ENCODE assay signal across 15 cellular contexts in genomic region chr16:69088684-69089083, GRCh38. TPM values are rescaled to one million over a fixed set of nuclear protein-coding genes. Genes with fewer than 3 reads are reported as not detected.
DNase-seq lines count a peak whose midpoint lies in the region; ATAC-seq, FAIRE-seq and TF ChIP-seq lines count a peak whose summit lies in the region.
"Had no signal": no experiment of that assay in that cellular context is flagged by ENCODE, and none has a peak within 500 bp of the region (broad histone marks: within the 10 kb centered on the region; RNA-seq: fewer than 3 reads in every experiment).

No MANE protein-coding gene starts in this region.

- no TSS peak for BruUV-seq in PC-9 (replicated peaks; lab: Mats Ljungman, UMichigan)

- H3K27me3 Mint-ChIP-seq in activated CD8-positive, alpha-beta memory T cell treated with anti-CD3 and anti-CD28 coated beads, Interleukin-2, amount 10 ng/mL, durations not matched to agents 7 days and 5 days, result peaks cover 11% of the 10 kb centered on the region

- intact Hi-C loops in PC-9 (cut with micrococcal nuclease; ENCODE audit: unreplicated experiment), result no loop called here

- DNase-seq in activated CD8-positive, alpha-beta memory T cell treated with anti-CD3 and anti-CD28 coated beads, Interleukin-2, amount 10 ng/mL, durations not matched to agents 7 days and 5 days, result no peak
- no peak for DNase-seq in activated CD8-positive, alpha-beta memory T cell treated with anti-CD3 and anti-CD28 coated beads, Interleukin-2, amount 50 U/mL, for 4 hours
- DNase-seq in PC-9 (no peak), keratinocyte (ENCODE audit: low read depth, low spot score) (no peak), suprapubic skin (ENCODE audit: low spot score in 2 of 2) (no peak), midbrain (lab: John Stamatoyannopoulos, UW) (no peak), kidney tubule cell (ENCODE audit: low spot score) (no peak), LoVo (ENCODE audit: low spot score) (no peak)
- DNase-seq: KG1, NCI-H1048, T-helper 9 cell had no signal

- FAIRE-seq in keratinocyte (lab: Jason Lieb, UNC), result no peak

- POLR2A ChIA-PET in PC-9 (lab: Charles Lee; ENCODE audit: unreplicated experiment), result interaction anchor here (0.6 kb wide), 1 partner anchor 332 kb away, joined by 9 read pairs; no protein-coding TSS in a partner anchor

- H3K27ac ChIP-seq in PC-9, result no peak overlapping the region
- no peak overlapping the region for H3K27ac ChIP-seq in keratinocyte (ENCODE audit: control insufficient read depth, insufficient read depth, low read length)
- peak overlapping the region; percentile 68 for H3K27ac ChIP-seq in suprapubic skin
- H3K27ac ChIP-seq: BLaER1 treated with 17β-estradiol and CSF1 and Interleukin-3, amounts not matched to agents 10 nM and 100 nM had no signal

- H3K9ac ChIP-seq in keratinocyte (ENCODE audit: control insufficient read depth, extremely low read depth, insufficient read depth, low read length), result no peak overlapping the region
- H3K9ac ChIP-seq: BLaER1 treated with 17β-estradiol and CSF1 and Interleukin-3, amounts not matched to agents 10 nM and 100 nM had no signal

- peaks cover 31% of the 10 kb centered on the region for H3K4me1 Mint-ChIP-seq in activated CD8-positive, alpha-beta memory T cell treated with anti-CD3 and anti-CD28 coated beads, Interleukin-2, amount 10 ng/mL, durations not matched to agents 7 days and 5 days

- CTCF ChIA-PET in activated CD8-positive, alpha-beta memory T cell treated with anti-CD3 and anti-CD28 coated beads, Interleukin-2, amount 10 ng/mL, durations not matched to agents 7 days and 5 days (lab: Charles Lee), result interaction anchor here (1.2 to 2.6 kb wide), 2 partner anchors 17 to 35 kb away, joined by 4 to 9 read pairs; partner anchors contain the start of gene HAS3
- CTCF ChIA-PET in PC-9 (lab: Charles Lee), result interaction anchor here (0.6 kb wide), 1 partner anchor 15 kb away, joined by 4 read pairs; no protein-coding TSS in a partner anchor

- WGBS in suprapubic skin, result 61% methylated on average over 4 of the region's 4 CpGs

- peaks cover 23% of the 10 kb centered on the region for H3K4me1 ChIP-seq in PC-9 (replicated peaks; ENCODE audit: insufficient read depth)
- H3K4me1 ChIP-seq in keratinocyte (ENCODE audit: control insufficient read depth, extremely low read depth, insufficient read depth, low read length), result peaks cover 18% of the 10 kb centered on the region
- H3K4me1 ChIP-seq in suprapubic skin, result peaks cover 19% of the 10 kb centered on the region

- TF ChIP-seq POLR2A in suprapubic skin (IDR thresholded peaks at IDR 0.05), result no peak

- H3K36me3 ChIP-seq in PC-9 (ENCODE audit: low read depth) (no peaks in the 10 kb centered on the region), keratinocyte (ENCODE audit: control insufficient read depth in 2 of 2, extremely low read depth in 1 of 2, insufficient read depth in 2 of 2, low read length in 2 of 2) (no peaks in the 10 kb centered on the region), suprapubic skin (peaks cover 5% of the 10 kb centered on the region)

- H3K9me3 Mint-ChIP-seq in activated CD8-positive, alpha-beta memory T cell treated with anti-CD3 and anti-CD28 coated beads, Interleukin-2, amount 10 ng/mL, durations not matched to agents 7 days and 5 days (ENCODE audit: low read depth), result no peaks in the 10 kb centered on the region
- H3K9me3 Mint-ChIP-seq: activated T-helper 1 cell treated with anti-CD3 and anti-CD28 coated beads, Interleukin-12 subunit alpha, Interleukin-12 subunit beta, Interleukin-2, Interleukin-4 antibody, amounts not matched to agents 30 ng/mL and 10 ng/mL and 1 ng/mL, durations not matched to agents 14 hours and 24 hours and 36 hours had no signal

- H3K9me2 ChIP-seq in PC-9 (ENCODE audit: insufficient read depth), result no peaks in the 10 kb centered on the region

- dilution Hi-C loops in keratinocyte (cut with MboI; ENCODE audit: extremely low pct_ligation_motif_present, low sequenced_read_pairs), result no loop called here

- no peak for TF ChIP-seq CTCF in PC-9 (conservative IDR thresholded peaks at IDR 0.05)
- TF ChIP-seq CTCF in keratinocyte (optimal IDR thresholded peaks at IDR 0.05 in 1 of 3, IDR thresholded peaks at IDR 0.05 in 1 of 3, conservative IDR thresholded peaks at IDR 0.05 in 1 of 3; ENCODE audit: extremely low read depth in 1 of 3, insufficient read depth in 2 of 3, low read length in 3 of 3), result no peak
- TF ChIP-seq CTCF in suprapubic skin (IDR thresholded peaks at IDR 0.05), result no peak

- peaks cover 9% of the 10 kb centered on the region for H3F3A ChIP-seq in PC-9 (ENCODE audit: insufficient read depth, low read depth)

- H3K4me2 ChIP-seq in PC-9 (peak overlapping the region; percentile 67), keratinocyte (ENCODE audit: control insufficient read depth, extremely low read depth, insufficient read depth, low read depth, low read length) (peak overlapping the region; percentile 56)
- H3K4me2 ChIP-seq: BLaER1 treated with 17β-estradiol and CSF1 and Interleukin-3, amounts not matched to agents 10 nM and 100 nM had no signal

- no peak overlapping the region for H2AFZ ChIP-seq in PC-9
- H2AFZ ChIP-seq in keratinocyte (ENCODE audit: control insufficient read depth, low read length), result no peak overlapping the region

- no peak for TF ChIP-seq EP300 in suprapubic skin (IDR thresholded peaks at IDR 0.05)

- peaks cover 4% of the 10 kb centered on the region for H3K36me3 Mint-ChIP-seq in activated CD8-positive, alpha-beta memory T cell treated with anti-CD3 and anti-CD28 coated beads, Interleukin-2, amount 10 ng/mL, durations not matched to agents 7 days and 5 days

- ATAC-seq in activated CD8-positive, alpha-beta memory T cell treated with anti-CD3 and anti-CD28 coated beads, Interleukin-2, amount 10 ng/mL, durations not matched to agents 7 days and 5 days, result peak; percentile 15
- ATAC-seq: sciatic nerve had no signal

- H3K4me3 ChIP-seq in PC-9 (no peak overlapping the region), keratinocyte (ENCODE audit: control insufficient read depth in 2 of 3, extremely low read depth in 1 of 3, insufficient read depth in 2 of 3, low read depth in 1 of 3, low read length in 3 of 3) (no peak overlapping the region), suprapubic skin (no peak overlapping the region)
- H3K4me3 ChIP-seq: BLaER1 treated with 17β-estradiol and CSF1 and Interleukin-3, amounts not matched to agents 10 nM and 100 nM; GM12878 had no signal

- H3K79me2 ChIP-seq in PC-9 (ENCODE audit: low read depth), result no peaks in the 10 kb centered on the region
- no peaks in the 10 kb centered on the region for H3K79me2 ChIP-seq in keratinocyte (ENCODE audit: control insufficient read depth, insufficient read depth, low read length)

- H4K20me1 ChIP-seq in PC-9 (ENCODE audit: insufficient read depth) (no peaks in the 10 kb centered on the region), keratinocyte (ENCODE audit: control insufficient read depth, extremely low read depth, insufficient read depth, low read length) (no peaks in the 10 kb centered on the region)

- H3K9me3 ChIP-seq in PC-9 (ENCODE audit: insufficient read depth, low read depth), result no peaks in the 10 kb centered on the region
- H3K9me3 ChIP-seq in keratinocyte (ENCODE audit: control insufficient read depth, low read depth, low read length), result no peaks in the 10 kb centered on the region
- no peaks in the 10 kb centered on the region for H3K9me3 ChIP-seq in suprapubic skin
- H3K9me3 ChIP-seq: BLaER1 treated with 17β-estradiol and CSF1 and Interleukin-3, amounts not matched to agents 10 nM and 100 nM had no signal

- H3K9me1 ChIP-seq in keratinocyte (ENCODE audit: control insufficient read depth, extremely low read depth, insufficient read depth, low read length), result no peaks in the 10 kb centered on the region

- H3K4me3 Mint-ChIP-seq in activated CD8-positive, alpha-beta memory T cell treated with anti-CD3 and anti-CD28 coated beads, Interleukin-2, amount 10 ng/mL, durations not matched to agents 7 days and 5 days, result no peak overlapping the region
- H3K4me3 Mint-ChIP-seq: activated T-helper 1 cell treated with anti-CD3 and anti-CD28 coated beads, Interleukin-12 subunit alpha, Interleukin-12 subunit beta, Interleukin-2, Interleukin-4 antibody, amounts not matched to agents 30 ng/mL and 10 ng/mL and 1 ng/mL, durations not matched to agents 14 hours and 24 hours and 36 hours had no signal

- H3K27me3 ChIP-seq in PC-9 (ENCODE audit: insufficient read depth, low read depth), result no peaks in the 10 kb centered on the region
- no peaks in the 10 kb centered on the region for H3K27me3 ChIP-seq in keratinocyte (ENCODE audit: control insufficient read depth, extremely low read depth, insufficient read depth, low read length)
- no peaks in the 10 kb centered on the region for H3K27me3 ChIP-seq in suprapubic skin
- H3K27me3 ChIP-seq: BLaER1 treated with 17β-estradiol and CSF1 and Interleukin-3, amounts not matched to agents 10 nM and 100 nM had no signal

- no peak overlapping the region for H3K27ac Mint-ChIP-seq in activated CD8-positive, alpha-beta memory T cell treated with anti-CD3 and anti-CD28 coated beads, Interleukin-2, amount 10 ng/mL, durations not matched to agents 7 days and 5 days
- H3K27ac Mint-ChIP-seq: activated T-helper 1 cell treated with anti-CD3 and anti-CD28 coated beads, Interleukin-12 subunit alpha, Interleukin-12 subunit beta, Interleukin-2, Interleukin-4 antibody, amounts not matched to agents 30 ng/mL and 10 ng/mL and 1 ng/mL, durations not matched to agents 14 hours and 24 hours and 36 hours had no signal

RNA-seq across cellular contexts. Expression of gene HAS3, which starts 16.8 kb away (rescaled TPM):
- total RNA-seq in activated CD8-positive, alpha-beta memory T cell treated with anti-CD3 and anti-CD28 coated beads, Interleukin-2, amount 10 ng/mL, durations not matched to agents 7 days and 5 days, result under 1 TPM; 0.29 to 0.47 TPM
- total RNA-seq in PC-9 (2021) (2.5 and 2.7 TPM in 2 replicates), suprapubic skin (10 to 100 TPM in 1 of 4 donors, 1 to 10 TPM in 3; 4.4 to 11.3 (median 7.1) TPM)
- polyA plus RNA-seq in keratinocyte, result 132 to 278 TPM (median 143 TPM) in 3 replicates
- 39.0 TPM for polyA plus RNA-seq in keratinocyte (2011; ENCODE audit: low read depth)
- 76.7 and 81.1 TPM in 2 replicates for polyA plus RNA-seq in keratinocyte (2011; cell fraction: cytosol; rRNA removed)
- 341 and 434 TPM in 2 replicates for polyA plus RNA-seq in keratinocyte (2011; cell fraction: nucleus; rRNA removed)
- 69.7 and 135 TPM in 2 replicates for polyA plus RNA-seq in keratinocyte (2012; ENCODE audit: low replicate concordance)
- 225 to 420 TPM (median 232 TPM) in 3 replicates for polyA minus RNA-seq in keratinocyte
- 323 TPM for polyA minus RNA-seq in keratinocyte (2011; cell fraction: cytosol; rRNA and poly(A)+ RNA removed)
- 451 and 616 TPM in 2 replicates for polyA minus RNA-seq in keratinocyte (2011; cell fraction: nucleus; rRNA and poly(A)+ RNA removed)

RNA-seq across cellular contexts. Expression of gene CHTF8, which starts 43.7 kb away (rescaled TPM):
- total RNA-seq in activated CD8-positive, alpha-beta memory T cell treated with anti-CD3 and anti-CD28 coated beads, Interleukin-2, amount 10 ng/mL, durations not matched to agents 7 days and 5 days, result 100 to 1,000 TPM; 133 to 147 TPM
- total RNA-seq in PC-9 (2021), result 126 and 161 TPM in 2 replicates
- 96.0 to 120 TPM (median 118 TPM) in 3 replicates for polyA plus RNA-seq in keratinocyte
- polyA plus RNA-seq in keratinocyte (2011; ENCODE audit: low read depth), result 29.3 TPM
- polyA plus RNA-seq in keratinocyte (2011; cell fraction: cytosol; rRNA removed), result 108 and 111 TPM in 2 replicates
- 68.5 and 93.5 TPM in 2 replicates for polyA plus RNA-seq in keratinocyte (2011; cell fraction: nucleus; rRNA removed)
- polyA plus RNA-seq in keratinocyte (2012; ENCODE audit: low replicate concordance), result 67.7 and 113 TPM in 2 replicates
- 145 to 246 TPM (median 171 TPM) in 3 replicates for polyA minus RNA-seq in keratinocyte
- polyA minus RNA-seq in keratinocyte (2011; cell fraction: cytosol; rRNA and poly(A)+ RNA removed), result 132 TPM
- polyA minus RNA-seq in keratinocyte (2011; cell fraction: nucleus; rRNA and poly(A)+ RNA removed), result 50.0 and 62.5 TPM in 2 replicates
- 100 to 1,000 TPM in 1 of 4 donors, 10 to 100 TPM in 3; 76.9 to 128 (median 90.0) TPM for total RNA-seq in suprapubic skin

RNA-seq across cellular contexts. Expression of gene UTP4, which starts 43.8 kb away (rescaled TPM):
- 10 to 100 TPM; 57.7 to 82.3 TPM for total RNA-seq in activated CD8-positive, alpha-beta memory T cell treated with anti-CD3 and anti-CD28 coated beads, Interleukin-2, amount 10 ng/mL, durations not matched to agents 7 days and 5 days
- total RNA-seq in PC-9 (2021) (42.1 and 45.9 TPM in 2 replicates), suprapubic skin (10 to 100 TPM; 25.1 to 41.7 (median 34.8) TPM)
- polyA plus RNA-seq in keratinocyte, result 87.7 to 107 TPM (median 106 TPM) in 3 replicates
- polyA plus RNA-seq in keratinocyte (2011; ENCODE audit: low read depth), result 43.0 TPM
- 65.9 and 94.9 TPM in 2 replicates for polyA plus RNA-seq in keratinocyte (2011; cell fraction: cytosol; rRNA removed)
- polyA plus RNA-seq in keratinocyte (2011; cell fraction: nucleus; rRNA removed), result 66.5 and 72.3 TPM in 2 replicates
- polyA plus RNA-seq in keratinocyte (2012; ENCODE audit: low replicate concordance), result 34.6 and 63.3 TPM in 2 replicates
- polyA minus RNA-seq in keratinocyte, result 111 to 126 TPM (median 114 TPM) in 3 replicates
- polyA minus RNA-seq in keratinocyte (2011; cell fraction: cytosol; rRNA and poly(A)+ RNA removed), result 55.1 TPM
- polyA minus RNA-seq in keratinocyte (2011; cell fraction: nucleus; rRNA and poly(A)+ RNA removed), result 30.9 and 46.2 TPM in 2 replicates
